Comparison of ENCODE assay signal across 10 cellular contexts in the genomic region with DNA sequence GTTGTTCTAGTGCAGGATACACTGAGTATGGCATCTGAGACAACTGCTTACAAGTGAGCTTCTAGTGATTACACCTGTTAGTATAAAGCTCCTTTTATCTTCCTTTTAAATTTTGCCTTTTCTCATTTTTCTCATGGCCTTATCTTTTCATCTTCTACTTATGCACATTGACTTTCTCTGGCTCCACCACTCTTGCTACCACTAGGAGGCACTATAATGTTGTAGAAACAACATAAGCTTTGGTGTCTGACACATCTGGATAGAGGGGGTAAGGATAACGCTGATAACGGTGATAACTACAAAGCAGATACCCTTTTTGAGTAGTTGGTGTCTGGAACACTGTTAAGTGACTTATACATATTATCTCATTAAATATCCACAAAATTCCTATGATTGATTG.
A peak's percentile ranks its signal among the peaks of the same experiment; 100 is the strongest.
DNase-seq lines count a peak whose midpoint lies in the region; ATAC-seq and TF ChIP-seq lines count a peak whose summit lies in the region.
"Had no signal": no experiment of that assay in that cellular context is flagged by ENCODE, and none has a peak within 500 bp of the region (broad histone marks: within the 10 kb centered on the region; RNA-seq: fewer than 3 reads in every experiment).

No MANE protein-coding gene starts in this region.

- no peak for TF ChIP-seq EP300 in esophagus muscularis mucosa (IDR thresholded peaks at IDR 0.05)

- H3K27me3 ChIP-seq in esophagus muscularis mucosa: no peaks in the 10 kb centered on the region
- no peaks in the 10 kb centered on the region for H3K27me3 ChIP-seq in effector memory CD4-positive, alpha-beta T cell (replicated peaks; ENCODE audit: control insufficient read depth, insufficient read depth, low read length, poor library complexity, severe bottlenecking)

- H3K27ac ChIP-seq in C4-2B: no peak overlapping the region
- H3K27ac ChIP-seq in esophagus muscularis mucosa (replicated peaks in 1 of 4): no peak overlapping the region
- no peak overlapping the region for H3K27ac ChIP-seq in effector memory CD4-positive, alpha-beta T cell (ENCODE audit: insufficient read depth, low read length, poor library complexity, severe bottlenecking)

- H3K4me1 ChIP-seq in esophagus muscularis mucosa: peaks cover 0 to 13% (median 3%) of the 10 kb centered on the region in 4 donors
- H3K4me1 ChIP-seq in effector memory CD4-positive, alpha-beta T cell (ENCODE audit: control insufficient read depth, insufficient read depth, low read length, poor library complexity, severe bottlenecking): no peaks in the 10 kb centered on the region

- no peak for TF ChIP-seq POLR2A in esophagus muscularis mucosa (IDR thresholded peaks at IDR 0.05; ENCODE audit: low read depth)

- DNase-seq in NCI-H460 (ENCODE audit: extremely low read depth, low read depth): peak; percentile 18
- DNase-seq in esophagus muscularis mucosa (ENCODE audit: extremely low spot score): no peak
- no peak for DNase-seq in effector memory CD4-positive, alpha-beta T cell
- DNase-seq in posterior vena cava (ENCODE audit: low spot score): no peak
- no peak for DNase-seq in NK-92 treated with Interleukin-12 subunit alpha and Interleukin-12 subunit beta, amount 100 ng/mL, for 24 hours (lab: John Stamatoyannopoulos, UW)
- DNase-seq in stimulated activated naive CD4-positive, alpha-beta T cell treated with Interleukin-2 at 50 U/mL for 16 hours (lab: John Stamatoyannopoulos, UW): no peak
- DNase-seq: aorta, left cardiac atrium had no signal

- 60% methylated on average over 2 of the region's 2 CpGs for WGBS in esophagus muscularis mucosa

- intact Hi-C loops in esophagus muscularis mucosa (cut with DNase I): no loop called here
- intact Hi-C loops in posterior vena cava (cut with DNase I): no loop called here

- no peak overlapping the region for H3K4me3 ChIP-seq in esophagus muscularis mucosa
- no peak overlapping the region for H3K4me3 ChIP-seq in effector memory CD4-positive, alpha-beta T cell (ENCODE audit: insufficient read depth, low read depth, low read length, poor library complexity, severe bottlenecking)

- TF ChIP-seq CTCF in C4-2B (conservative IDR thresholded peaks at IDR 0.05): peak; percentile 50
- peak; percentile 22 to 42 (median 30) for TF ChIP-seq CTCF in esophagus muscularis mucosa (IDR thresholded peaks at IDR 0.05)

- no peaks in the 10 kb centered on the region for H3K36me3 ChIP-seq in esophagus muscularis mucosa
- H3K36me3 ChIP-seq in effector memory CD4-positive, alpha-beta T cell (ENCODE audit: control insufficient read depth, insufficient read depth, low read length): no peaks in the 10 kb centered on the region

- ATAC-seq in GM18868 (IDR thresholded peaks at IDR 0.05; ENCODE audit: unreplicated experiment): peak; percentile 64
- ATAC-seq: left cardiac atrium had no signal

- H3K9me3 ChIP-seq in esophagus muscularis mucosa: no peaks in the 10 kb centered on the region
- H3K9me3 ChIP-seq in effector memory CD4-positive, alpha-beta T cell (ENCODE audit: control insufficient read depth, low read length): no peaks in the 10 kb centered on the region
